ENCODE assay signal across 8 cellular contexts in genomic region chr19:16628984-16629691, GRCh38. TPM values are rescaled to one million over a fixed set of nuclear protein-coding genes. Genes with fewer than 3 reads are reported as not detected.
DNase-seq lines count a peak whose midpoint lies in the region; ATAC-seq, FAIRE-seq and TF ChIP-seq lines count a peak whose summit lies in the region.

No MANE protein-coding gene starts in this region.

- H3K4me1 ChIP-seq in OCI-LY1 (ENCODE audit: insufficient read depth, low read length, severe bottlenecking) = peaks cover 48% of the 10 kb centered on the region
- H3K4me1 ChIP-seq in left lung = peaks cover 14 to 47% of the 10 kb centered on the region in 2 donors
- H3K4me1 ChIP-seq in thymus (ENCODE audit: control insufficient read depth, insufficient read depth, low read length) = peaks cover 12% of the 10 kb centered on the region

- peaks cover 8% of the 10 kb centered on the region for H3F3A ChIP-seq in OCI-LY1 (ENCODE audit: insufficient read depth, low read length)

- no peak for TF ChIP-seq CTCF in OCI-LY1 (IDR thresholded peaks at IDR 0.05; ENCODE audit: low read length)
- TF ChIP-seq CTCF in bronchial epithelial cell (IDR thresholded peaks at IDR 0.05; ENCODE audit: insufficient read depth, low read length, severe bottlenecking) = no peak
- TF ChIP-seq CTCF in left lung (IDR thresholded peaks at IDR 0.05) = no peak

- H3K9ac ChIP-seq in OCI-LY1 (ENCODE audit: low read length) = peak overlapping the region; percentile 96

- H3K79me2 ChIP-seq in OCI-LY1 (ENCODE audit: insufficient read depth, low read length) = peaks cover 37% of the 10 kb centered on the region

- FAIRE-seq in bronchial epithelial cell (lab: Jason Lieb, UNC) = no peak

- H3K36me3 ChIP-seq in OCI-LY1 (ENCODE audit: insufficient read depth, low read length) (peaks cover 48% of the 10 kb centered on the region), bronchial epithelial cell (ENCODE audit: control insufficient read depth, insufficient read depth, low read length) (peaks cover 1% of the 10 kb centered on the region), left lung (peaks cover 0 to 39% of the 10 kb centered on the region in 2 donors), thymus (ENCODE audit: control insufficient read depth, insufficient read depth) (peaks cover 25% of the 10 kb centered on the region)

- no peak overlapping the region for H2AFZ ChIP-seq in OCI-LY1 (ENCODE audit: low read length)

- ATAC-seq in GM21515 (IDR thresholded peaks at IDR 0.05; ENCODE audit: unreplicated experiment) (peak; percentile 0), left lung (no peak), HG03095 (IDR thresholded peaks at IDR 0.05; ENCODE audit: unreplicated experiment) (no peak)

- peak; percentile 12 for DNase-seq in Ammon's horn (ENCODE audit: low spot score)
- no peak for DNase-seq in bronchial epithelial cell (ENCODE audit: low read depth)
- DNase-seq in left lung = no peak
- no peak for DNase-seq in H4 (ENCODE audit: low spot score)

- H3K4me3 ChIP-seq in OCI-LY1 (ENCODE audit: low read depth, low read length, poor library complexity, severe bottlenecking) (peak overlapping the region; percentile 98), bronchial epithelial cell (ENCODE audit: low read depth, low read length) (peak overlapping the region; percentile 81), left lung (peak overlapping the region; percentile 96 to 99), thymus (ENCODE audit: low read length) (peak overlapping the region; percentile 85)

- H3K9me3 ChIP-seq in OCI-LY1 (ENCODE audit: low read length) (no peaks in the 10 kb centered on the region), left lung (no peaks in the 10 kb centered on the region), thymus (ENCODE audit: control insufficient read depth) (no peaks in the 10 kb centered on the region)

- peak overlapping the region; percentile 79 for H3K4me2 ChIP-seq in OCI-LY1 (ENCODE audit: low read length)

- H4K20me1 ChIP-seq in OCI-LY1 (ENCODE audit: insufficient read depth, low read length) = no peaks in the 10 kb centered on the region

- 11% methylated on average over 23 of the region's 23 CpGs for WGBS in thymus

- peak overlapping the region; percentile 98 for H3K27ac ChIP-seq in OCI-LY1 (ENCODE audit: low read depth, low read length, poor library complexity, severe bottlenecking)
- H3K27ac ChIP-seq in left lung = peak overlapping the region; percentile 88 to 90
- peak overlapping the region; percentile 91 for H3K27ac ChIP-seq in thymus (ENCODE audit: low read depth)

- intact Hi-C loops in left lung (cut with DNase I) = loop anchor here in 1 of 2 donors (10.0 kb wide), 1 partner anchor 54 kb away; the partner anchor contains the start of gene SLC35E1

- no peaks in the 10 kb centered on the region for H3K27me3 ChIP-seq in OCI-LY1 (ENCODE audit: insufficient read depth, low read length)
- no peaks in the 10 kb centered on the region for H3K27me3 ChIP-seq in bronchial epithelial cell (ENCODE audit: control insufficient read depth, insufficient read depth, low read length)
- no peaks in the 10 kb centered on the region for H3K27me3 ChIP-seq in left lung
- no peaks in the 10 kb centered on the region for H3K27me3 ChIP-seq in thymus (ENCODE audit: control insufficient read depth, insufficient read depth)

- no peaks in the 10 kb centered on the region for H3K9me2 ChIP-seq in OCI-LY1 (ENCODE audit: low read depth, low read length)

RNA-seq across cellular contexts. Expression of gene MED26, which starts 1.1 kb away (rescaled TPM):
- total RNA-seq in bronchial epithelial cell (2.9 and 6.0 TPM in 2 replicates), left lung (10 to 100 TPM; 10.0 to 10.3 TPM)
- polyA plus RNA-seq in thymus = 8.1 TPM
- 4.2 and 4.8 TPM in 2 replicates for total RNA-seq in H4 (2014; rRNA removed; shearing (Covaris generic))

RNA-seq across cellular contexts. Expression of gene SMIM7, which starts 30.8 kb away (rescaled TPM):
- total RNA-seq in bronchial epithelial cell = 68.0 and 75.3 TPM in 2 replicates
- total RNA-seq in left lung = 10 to 100 TPM; 70.7 to 85.9 TPM
- 100 TPM for polyA plus RNA-seq in thymus
- 290 and 299 TPM in 2 replicates for total RNA-seq in H4 (2014; rRNA removed; shearing (Covaris generic))

RNA-seq across cellular contexts. Expression of gene TMEM38A, which starts 31.8 kb away (rescaled TPM):
- 4.7 and 10.0 TPM in 2 replicates for total RNA-seq in bronchial epithelial cell
- total RNA-seq in left lung = 1 to 10 TPM; 4.8 to 5.9 TPM
- polyA plus RNA-seq in thymus = 3.2 TPM
- 6.8 and 11.2 TPM in 2 replicates for total RNA-seq in H4 (2014; rRNA removed; shearing (Covaris generic))

RNA-seq across cellular contexts. Expression of gene SLC35E1, which starts 56.9 kb away (rescaled TPM):
- total RNA-seq in bronchial epithelial cell (24.7 and 26.1 TPM in 2 replicates), left lung (10 to 100 TPM; 47.0 to 55.9 TPM)
- polyA plus RNA-seq in thymus = 31.3 TPM
- 19.6 and 29.6 TPM in 2 replicates for total RNA-seq in H4 (2014; rRNA removed; shearing (Covaris generic))
